ENCODE assay signal across 10 cellular contexts in genomic region chr6:35600659-35601125, GRCh38.
A peak's percentile ranks its signal among the peaks of the same experiment; 100 is the strongest.
DNase-seq lines count a peak whose midpoint lies in the region; ATAC-seq, FAIRE-seq and TF ChIP-seq lines count a peak whose summit lies in the region.
"Had no signal": no experiment of that assay in that cellular context is flagged by ENCODE, and none has a peak within 500 bp of the region (broad histone marks: within the 10 kb centered on the region; RNA-seq: fewer than 3 reads in every experiment).

No MANE protein-coding gene starts in this region.

- H3K9me3 ChIP-seq in cardiac muscle cell (ENCODE audit: low read depth) (no peaks in the 10 kb centered on the region), mucosa of rectum (ENCODE audit: control insufficient read depth in 2 of 2, low read length in 2 of 2) (no peaks in the 10 kb centered on the region)

- intact Hi-C loops in left cardiac atrium (cut with DNase I): loop anchor here in 1 of 2 donors (5.0 kb wide), 1 partner anchor 132 kb away; no protein-coding TSS in a partner anchor

- DNase-seq in cardiac muscle cell (ENCODE audit: low read depth in 1 of 2, low spot score in 1 of 2) (peak in 1 of 2 donors; percentile 64), left cardiac atrium (no peak), type B pancreatic cell (ENCODE audit: extremely low spot score, unreplicated experiment) (no peak), DMS114 treated with DMSO at 0.1 percent for 48 hours (lab: John Stamatoyannopoulos, UW; ENCODE audit: unreplicated experiment) (no peak), H54 (ENCODE audit: insufficient read length, low spot score) (no peak)
- no peak for DNase-seq in central memory CD8-positive, alpha-beta T cell (ENCODE audit: low spot score in 2 of 2)
- DNase-seq: NCI-H524 treated with DMSO at 0.1 percent for 48 hours had no signal

- H3K27ac Mint-ChIP-seq in central memory CD8-positive, alpha-beta T cell (ENCODE audit: low read depth): peak overlapping the region; percentile 81
- H3K27ac Mint-ChIP-seq in type B pancreatic cell: peak overlapping the region; percentile 14

- H3K27me3 ChIP-seq in cardiac muscle cell (no peaks in the 10 kb centered on the region), mucosa of rectum (ENCODE audit: control insufficient read depth in 2 of 2, insufficient read depth in 2 of 2, low read length in 2 of 2) (no peaks in the 10 kb centered on the region)

- H3K4me3 Mint-ChIP-seq in central memory CD8-positive, alpha-beta T cell: peak overlapping the region; percentile 73
- peak overlapping the region; percentile 6 for H3K4me3 Mint-ChIP-seq in type B pancreatic cell

- H3K27ac ChIP-seq in cardiac muscle cell (peak overlapping the region; percentile 95), mucosa of rectum (ENCODE audit: low read depth in 2 of 2, low read length in 2 of 2) (peak overlapping the region; percentile 80 to 88)

- no peaks in the 10 kb centered on the region for H3K27me3 Mint-ChIP-seq in central memory CD8-positive, alpha-beta T cell
- no peaks in the 10 kb centered on the region for H3K27me3 Mint-ChIP-seq in type B pancreatic cell

- no peak overlapping the region for H3K4me3 ChIP-seq in cardiac muscle cell
- H3K4me3 ChIP-seq in mucosa of rectum (ENCODE audit: low read length in 2 of 2): peak overlapping the region in 1 of 2 donors; percentile 29

- ATAC-seq in left cardiac atrium: no peak
- ATAC-seq in central memory CD8-positive, alpha-beta T cell (replicated peaks; ENCODE audit: extremely low read depth, poor library complexity, severe bottlenecking): no peak
- no peak for ATAC-seq in HG03342 (IDR thresholded peaks at IDR 0.05; ENCODE audit: unreplicated experiment)

- H3K36me3 Mint-ChIP-seq in central memory CD8-positive, alpha-beta T cell (ENCODE audit: insufficient read depth): peaks cover 15% of the 10 kb centered on the region
- no peaks in the 10 kb centered on the region for H3K36me3 Mint-ChIP-seq in type B pancreatic cell

- TF ChIP-seq CTCF in cardiac muscle cell (IDR thresholded peaks at IDR 0.05; ENCODE audit: low read depth, low read length) (no peak), type B pancreatic cell (conservative IDR thresholded peaks at IDR 0.05) (no peak)

- H3K4me1 Mint-ChIP-seq in central memory CD8-positive, alpha-beta T cell: peaks cover 61% of the 10 kb centered on the region
- H3K4me1 Mint-ChIP-seq in type B pancreatic cell (ENCODE audit: unreplicated experiment): peaks cover 40% of the 10 kb centered on the region

- no peaks in the 10 kb centered on the region for H3K36me3 ChIP-seq in cardiac muscle cell
- H3K36me3 ChIP-seq in mucosa of rectum (ENCODE audit: control insufficient read depth in 2 of 2, insufficient read depth in 2 of 2, low read length in 2 of 2): peaks cover 0 to 8% of the 10 kb centered on the region in 2 donors

- H3K9ac ChIP-seq in mucosa of rectum (ENCODE audit: low read depth in 1 of 2, low read length in 2 of 2): peak overlapping the region in 1 of 2 donors; percentile 16

- no peak for FAIRE-seq in H54 (lab: Jason Lieb, UNC)
- FAIRE-seq: frontal cortex had no signal

- H3K9me3 Mint-ChIP-seq in central memory CD8-positive, alpha-beta T cell: no peaks in the 10 kb centered on the region
- H3K9me3 Mint-ChIP-seq in type B pancreatic cell: no peaks in the 10 kb centered on the region

- H3K4me1 ChIP-seq in cardiac muscle cell (ENCODE audit: low read depth) (peaks cover 52% of the 10 kb centered on the region), mucosa of rectum (ENCODE audit: control insufficient read depth in 2 of 2, insufficient read depth in 2 of 2, low read length in 2 of 2) (peaks cover 3 to 9% of the 10 kb centered on the region in 2 donors)

- no peak for TF ChIP-seq POLR2A in H54 (IDR thresholded peaks at IDR 0.05; ENCODE audit: low read depth, low read length)
